1 cellular context compared by ENCODE assay signal in the genomic region with DNA sequence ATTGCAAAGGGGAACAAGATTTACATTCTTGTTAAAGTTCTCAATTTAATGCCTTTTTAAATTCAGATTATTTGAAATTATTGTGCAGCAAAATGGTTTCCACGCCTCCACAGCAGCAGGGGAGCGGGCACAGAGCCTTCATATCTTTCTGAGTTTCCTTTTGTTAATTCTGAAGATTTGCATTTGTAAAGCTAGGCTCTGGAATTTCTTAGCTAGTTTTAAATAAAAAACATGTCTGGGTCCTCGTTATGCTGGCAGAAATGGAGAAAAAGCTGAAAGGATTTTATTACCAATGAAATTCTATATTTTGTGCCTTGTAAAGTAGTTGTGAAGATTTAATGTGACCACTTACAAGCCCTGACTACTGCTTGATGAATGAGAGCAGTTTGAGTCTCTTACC.
TF ChIP-seq lines count a peak whose summit lies in the region.

No MANE protein-coding gene starts in this region.

TF ChIP-seq in H1, 55 proteins besides CTCF, POLR2A, EP300 and RAD21:
- TF ChIP-seq TAF7 (optimal IDR thresholded peaks at IDR 0.05; ENCODE audit: borderline replicate concordance, low read depth, low read length) (no peak), HDAC2 (IDR thresholded peaks at IDR 0.05; ENCODE audit: borderline replicate concordance in 1 of 2, low read depth in 2 of 2, low read length in 2 of 2) (no peak), YY1 (IDR thresholded peaks at IDR 0.05; ENCODE audit: low read depth, low read length) (no peak), RFX5 (IDR thresholded peaks at IDR 0.05; ENCODE audit: borderline replicate concordance, low read depth, low read length) (no peak), POLR2AphosphoS5 (IDR thresholded peaks at IDR 0.05; ENCODE audit: low read depth, low read length) (no peak), CREB1 (IDR thresholded peaks at IDR 0.05) (no peak), TEAD4 (IDR thresholded peaks at IDR 0.05; ENCODE audit: low read depth, low read length) (no peak), BRCA1 (IDR thresholded peaks at IDR 0.05; ENCODE audit: low read depth, low read length) (no peak), JUN (IDR thresholded peaks at IDR 0.05; ENCODE audit: low read depth, low read length) (no peak), SIN3A (conservative IDR thresholded peaks at IDR 0.05 in 1 of 2, IDR thresholded peaks at IDR 0.05 in 1 of 2; ENCODE audit: low read depth in 1 of 2, low read length in 2 of 2) (no peak), ZNF274 (IDR thresholded peaks at IDR 0.05; ENCODE audit: borderline replicate concordance, extremely low read depth, low read length) (no peak), PHF8 (conservative IDR thresholded peaks at IDR 0.05; ENCODE audit: low read depth, low read length) (no peak), MAFK (IDR thresholded peaks at IDR 0.05; ENCODE audit: low read depth, low read length) (no peak), SIX5 (IDR thresholded peaks at IDR 0.05; ENCODE audit: low read depth, low read length) (no peak), SP2 (IDR thresholded peaks at IDR 0.05; ENCODE audit: low read length) (no peak), ASH2L (IDR thresholded peaks at IDR 0.05; ENCODE audit: low read length) (no peak), RNF2 (IDR thresholded peaks at IDR 0.05; ENCODE audit: borderline replicate concordance, low read depth, low read length, missing control alignments, poor library complexity, severe bottlenecking) (no peak)
- TF ChIP-seq, protein P1, sequence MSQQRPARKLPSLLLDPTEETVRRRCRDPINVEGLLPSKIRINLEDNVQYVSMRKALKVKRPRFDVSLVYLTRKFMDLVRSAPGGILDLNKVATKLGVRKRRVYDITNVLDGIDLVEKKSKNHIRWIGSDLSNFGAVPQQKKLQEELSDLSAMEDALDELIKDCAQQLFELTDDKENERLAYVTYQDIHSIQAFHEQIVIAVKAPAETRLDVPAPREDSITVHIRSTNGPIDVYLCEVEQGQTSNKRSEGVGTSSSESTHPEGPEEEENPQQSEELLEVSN (IDR thresholded peaks at IDR 0.05), result no peak
- TF ChIP-seq, protein P2, sequence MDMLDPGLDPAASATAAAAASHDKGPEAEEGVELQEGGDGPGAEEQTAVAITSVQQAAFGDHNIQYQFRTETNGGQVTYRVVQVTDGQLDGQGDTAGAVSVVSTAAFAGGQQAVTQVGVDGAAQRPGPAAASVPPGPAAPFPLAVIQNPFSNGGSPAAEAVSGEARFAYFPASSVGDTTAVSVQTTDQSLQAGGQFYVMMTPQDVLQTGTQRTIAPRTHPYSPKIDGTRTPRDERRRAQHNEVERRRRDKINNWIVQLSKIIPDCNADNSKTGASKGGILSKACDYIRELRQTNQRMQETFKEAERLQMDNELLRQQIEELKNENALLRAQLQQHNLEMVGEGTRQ (IDR thresholded peaks at IDR 0.05; ENCODE audit: low read length), result no peak
